ENCODE assay signal across 8 cellular contexts in the genomic region with DNA sequence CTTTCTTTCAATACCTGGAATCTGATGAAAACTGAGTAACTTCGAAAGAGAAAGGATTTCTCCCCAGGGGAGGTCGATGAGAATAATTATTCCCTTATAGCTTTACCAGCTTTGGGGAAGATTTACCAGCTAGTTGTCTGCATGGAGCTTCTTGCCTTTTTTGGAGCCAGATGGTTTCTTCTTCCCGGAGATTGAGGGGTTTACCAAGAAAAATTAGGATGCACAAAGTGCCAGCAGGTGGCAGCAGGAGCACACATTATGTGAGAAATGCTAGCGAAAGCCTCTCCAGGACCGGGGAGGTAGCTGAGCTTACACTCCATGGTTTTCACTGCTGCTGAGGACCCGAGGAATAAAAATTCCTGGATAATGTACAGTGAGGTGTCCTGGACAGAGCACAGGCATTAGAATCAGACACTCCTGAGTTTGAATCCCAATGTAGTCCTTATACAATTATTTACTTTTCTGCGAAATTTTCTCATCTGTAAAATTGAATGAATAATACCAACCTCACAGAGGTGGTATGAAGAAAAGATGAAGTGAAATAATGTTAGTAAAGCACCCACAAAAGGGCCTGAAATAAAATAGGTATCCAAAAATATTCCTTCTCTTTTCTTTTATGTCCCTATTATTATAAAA. TPM values are rescaled to one million over a fixed set of nuclear protein-coding genes. Genes with fewer than 3 reads are reported as not detected.
DNase-seq lines count a peak whose midpoint lies in the region; TF ChIP-seq lines count a peak whose summit lies in the region.

No MANE protein-coding gene starts in this region.

- no peak overlapping the region for H3K9ac ChIP-seq in liver (ENCODE audit: low read depth in 1 of 2, low read length in 2 of 2)

- peak; percentile 75 for TF ChIP-seq CTCF in HFF-Myc (IDR thresholded peaks at IDR 0.05; ENCODE audit: low read depth, low read length, missing control alignments)
- peak; percentile 79 for TF ChIP-seq CTCF in liver (IDR thresholded peaks at IDR 0.05; ENCODE audit: low read depth, low read length, missing input control)

- no peak overlapping the region for H3K27ac ChIP-seq in liver (ENCODE audit: low read depth in 1 of 2, low read length in 2 of 2)

- peak; percentile 97 for TF ChIP-seq RAD21 in liver (IDR thresholded peaks at IDR 0.05)

- DNase-seq in Ammon's horn (ENCODE audit: low spot score) (peak; percentile 94), HFF-Myc (ENCODE audit: extremely low read depth, low read depth) (peak; percentile 88), NCI-H510A (lab: John Stamatoyannopoulos, UW) (peak; percentile 46), dedifferentiated amniotic fluid mesenchymal stem cell (ENCODE audit: extremely low spot score) (peak; percentile 94), GF-D8 (lab: John Stamatoyannopoulos, UW) (no peak)
- peak; percentile 83 for DNase-seq in activated CD4-positive, alpha-beta T cell treated with anti-CD3 and anti-CD28 coated beads for 48 hours
- peak; percentile 26 to 54 (median 36) for DNase-seq in stimulated activated CD4-positive, alpha-beta T cell treated with anti-CD3 and anti-CD28 coated beads, TNF-alpha, amount 100 ng/mL, for 1 hour (ENCODE audit: low read depth in 3 of 3, low spot score in 1 of 3)

- no peaks in the 10 kb centered on the region for H3K36me3 ChIP-seq in liver (ENCODE audit: control insufficient read depth in 4 of 4, insufficient read depth in 3 of 4, low read depth in 1 of 4, low read length in 3 of 4)

- H3K4me3 ChIP-seq in HFF-Myc (replicated peaks; ENCODE audit: low read depth, low read length): no peak overlapping the region
- H3K4me3 ChIP-seq in liver (ENCODE audit: low read depth in 1 of 3, low read length in 3 of 3): no peak overlapping the region

- 10% methylated on average over 7 of the region's 7 CpGs for WGBS in liver

- no peaks in the 10 kb centered on the region for H3K27me3 ChIP-seq in liver (ENCODE audit: control insufficient read depth in 4 of 4, insufficient read depth in 4 of 4, low read length in 3 of 4)

- peaks cover 0 to 7% (median 0%) of the 10 kb centered on the region in 4 donors for H3K4me1 ChIP-seq in liver (ENCODE audit: control insufficient read depth in 4 of 4, insufficient read depth in 4 of 4, low read length in 3 of 4)

- no peaks in the 10 kb centered on the region for H3K9me3 ChIP-seq in liver (ENCODE audit: control insufficient read depth in 4 of 4, low read length in 3 of 4)

TF ChIP-seq in liver, 16 proteins besides CTCF, POLR2A, EP300 and RAD21:
- TF ChIP-seq GABPA (IDR thresholded peaks at IDR 0.05 in 1 of 2, conservative IDR thresholded peaks at IDR 0.05 in 1 of 2): no peak
- TF ChIP-seq, protein P1, sequence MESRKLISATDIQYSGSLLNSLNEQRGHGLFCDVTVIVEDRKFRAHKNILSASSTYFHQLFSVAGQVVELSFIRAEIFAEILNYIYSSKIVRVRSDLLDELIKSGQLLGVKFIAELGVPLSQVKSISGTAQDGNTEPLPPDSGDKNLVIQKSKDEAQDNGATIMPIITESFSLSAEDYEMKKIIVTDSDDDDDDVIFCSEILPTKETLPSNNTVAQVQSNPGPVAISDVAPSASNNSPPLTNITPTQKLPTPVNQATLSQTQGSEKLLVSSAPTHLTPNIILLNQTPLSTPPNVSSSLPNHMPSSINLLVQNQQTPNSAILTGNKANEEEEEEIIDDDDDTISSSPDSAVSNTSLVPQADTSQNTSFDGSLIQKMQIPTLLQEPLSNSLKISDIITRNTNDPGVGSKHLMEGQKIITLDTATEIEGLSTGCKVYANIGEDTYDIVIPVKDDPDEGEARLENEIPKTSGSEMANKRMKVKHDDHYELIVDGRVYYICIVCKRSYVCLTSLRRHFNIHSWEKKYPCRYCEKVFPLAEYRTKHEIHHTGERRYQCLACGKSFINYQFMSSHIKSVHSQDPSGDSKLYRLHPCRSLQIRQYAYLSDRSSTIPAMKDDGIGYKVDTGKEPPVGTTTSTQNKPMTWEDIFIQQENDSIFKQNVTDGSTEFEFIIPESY (IDR thresholded peaks at IDR 0.05): no peak
- TF ChIP-seq, protein P2, sequence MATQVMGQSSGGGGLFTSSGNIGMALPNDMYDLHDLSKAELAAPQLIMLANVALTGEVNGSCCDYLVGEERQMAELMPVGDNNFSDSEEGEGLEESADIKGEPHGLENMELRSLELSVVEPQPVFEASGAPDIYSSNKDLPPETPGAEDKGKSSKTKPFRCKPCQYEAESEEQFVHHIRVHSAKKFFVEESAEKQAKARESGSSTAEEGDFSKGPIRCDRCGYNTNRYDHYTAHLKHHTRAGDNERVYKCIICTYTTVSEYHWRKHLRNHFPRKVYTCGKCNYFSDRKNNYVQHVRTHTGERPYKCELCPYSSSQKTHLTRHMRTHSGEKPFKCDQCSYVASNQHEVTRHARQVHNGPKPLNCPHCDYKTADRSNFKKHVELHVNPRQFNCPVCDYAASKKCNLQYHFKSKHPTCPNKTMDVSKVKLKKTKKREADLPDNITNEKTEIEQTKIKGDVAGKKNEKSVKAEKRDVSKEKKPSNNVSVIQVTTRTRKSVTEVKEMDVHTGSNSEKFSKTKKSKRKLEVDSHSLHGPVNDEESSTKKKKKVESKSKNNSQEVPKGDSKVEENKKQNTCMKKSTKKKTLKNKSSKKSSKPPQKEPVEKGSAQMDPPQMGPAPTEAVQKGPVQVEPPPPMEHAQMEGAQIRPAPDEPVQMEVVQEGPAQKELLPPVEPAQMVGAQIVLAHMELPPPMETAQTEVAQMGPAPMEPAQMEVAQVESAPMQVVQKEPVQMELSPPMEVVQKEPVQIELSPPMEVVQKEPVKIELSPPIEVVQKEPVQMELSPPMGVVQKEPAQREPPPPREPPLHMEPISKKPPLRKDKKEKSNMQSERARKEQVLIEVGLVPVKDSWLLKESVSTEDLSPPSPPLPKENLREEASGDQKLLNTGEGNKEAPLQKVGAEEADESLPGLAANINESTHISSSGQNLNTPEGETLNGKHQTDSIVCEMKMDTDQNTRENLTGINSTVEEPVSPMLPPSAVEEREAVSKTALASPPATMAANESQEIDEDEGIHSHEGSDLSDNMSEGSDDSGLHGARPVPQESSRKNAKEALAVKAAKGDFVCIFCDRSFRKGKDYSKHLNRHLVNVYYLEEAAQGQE (IDR thresholded peaks at IDR 0.05): no peak
- no peak for TF ChIP-seq TAF1 (conservative IDR thresholded peaks at IDR 0.05)
- TF ChIP-seq HNF4G (IDR thresholded peaks at IDR 0.05): no peak
- TF ChIP-seq SP1 (IDR thresholded peaks at IDR 0.05): no peak
- TF ChIP-seq FOXA2 (IDR thresholded peaks at IDR 0.05): no peak
- no peak for TF ChIP-seq RXRA (IDR thresholded peaks at IDR 0.05)
- TF ChIP-seq FOXA1 (IDR thresholded peaks at IDR 0.05): no peak

RNA-seq across cellular contexts. Expression of a gene that starts 46.0 kb away (rescaled TPM):
- 10 to 100 TPM in 1 of 2 donors, 1 to 10 TPM in 1; 3.1 to 11.4 TPM for total RNA-seq in liver
- polyA plus RNA-seq in liver: 10 to 100 TPM; 11.0 to 11.7 TPM
